ENCODE assay signal across 8 cellular contexts in the genomic region with DNA sequence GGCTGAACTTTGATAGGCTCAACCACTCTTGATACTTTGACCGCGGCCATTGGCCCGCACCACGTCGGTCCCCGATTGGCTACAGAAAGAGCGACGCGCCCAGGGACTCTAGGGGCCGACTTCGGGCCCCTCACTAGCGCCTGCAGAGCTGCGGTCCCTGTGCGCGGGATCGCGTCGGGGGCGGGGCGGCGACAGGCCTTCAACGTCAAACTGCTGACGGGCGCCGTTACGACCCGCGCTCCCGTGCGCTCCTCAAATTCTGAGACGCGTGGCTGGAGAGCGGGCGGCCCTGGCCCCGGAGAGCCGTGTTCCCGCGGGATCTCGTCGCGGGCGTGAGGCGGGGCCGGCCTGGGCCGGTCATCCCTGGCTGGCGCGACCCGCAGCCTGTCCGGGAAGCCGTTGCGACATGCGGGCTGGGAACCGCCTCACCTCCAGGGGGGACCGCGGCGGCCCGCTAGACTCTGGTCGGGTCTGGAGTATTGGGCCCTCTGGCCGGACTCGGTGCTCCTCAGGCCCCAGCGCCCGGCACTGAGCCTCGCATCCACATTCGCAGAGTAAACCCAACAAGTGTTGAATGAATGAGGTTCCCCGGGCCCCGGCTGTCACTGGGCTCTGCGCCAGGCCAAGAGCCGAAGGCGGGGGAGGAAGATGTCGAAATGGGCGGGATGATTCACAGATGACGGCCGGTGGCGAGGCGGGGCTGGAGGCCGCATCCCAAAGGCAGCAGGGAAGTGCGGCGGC. TPM values are rescaled to one million over a fixed set of nuclear protein-coding genes. Genes with fewer than 3 reads are reported as not detected.
DNase-seq lines count a peak whose midpoint lies in the region; TF ChIP-seq lines count a peak whose summit lies in the region.

No MANE protein-coding gene starts in this region.

- no peak overlapping the region for H2AFZ ChIP-seq in OCI-LY1 (ENCODE audit: low read length)

- no peaks in the 10 kb centered on the region for H3K36me3 ChIP-seq in OCI-LY1 (ENCODE audit: insufficient read depth, low read length)

- H4K20me1 ChIP-seq in OCI-LY1 (ENCODE audit: insufficient read depth, low read length): no peaks in the 10 kb centered on the region

- H3K9me3 ChIP-seq in OCI-LY1 (ENCODE audit: low read length) (no peaks in the 10 kb centered on the region), mononuclear cell (ENCODE audit: low read depth, low read length) (no peaks in the 10 kb centered on the region)

- no peaks in the 10 kb centered on the region for H3K9me2 ChIP-seq in OCI-LY1 (ENCODE audit: low read depth, low read length)

- H3K9ac ChIP-seq in OCI-LY1 (ENCODE audit: low read length): peak overlapping the region; percentile 85

- H3K79me2 ChIP-seq in OCI-LY1 (ENCODE audit: insufficient read depth, low read length): peaks cover 13% of the 10 kb centered on the region

- peak overlapping the region; percentile 76 for H3K4me2 ChIP-seq in OCI-LY1 (ENCODE audit: low read length)

- peak overlapping the region; percentile 70 for H3K4me3 ChIP-seq in OCI-LY1 (ENCODE audit: low read depth, low read length, poor library complexity, severe bottlenecking)
- peak overlapping the region; percentile 90 for H3K4me3 ChIP-seq in mononuclear cell (ENCODE audit: low read length)

- no peaks in the 10 kb centered on the region for H3F3A ChIP-seq in OCI-LY1 (ENCODE audit: insufficient read depth, low read length)

- TF ChIP-seq CTCF in GM20000 (IDR thresholded peaks at IDR 0.05; ENCODE audit: extremely low read depth, missing control alignments): no peak
- no peak for TF ChIP-seq CTCF in OCI-LY1 (IDR thresholded peaks at IDR 0.05; ENCODE audit: low read length)

- H3K27me3 ChIP-seq in OCI-LY1 (ENCODE audit: insufficient read depth, low read length) (no peaks in the 10 kb centered on the region), mononuclear cell (ENCODE audit: insufficient read depth, low read length) (no peaks in the 10 kb centered on the region)

- DNase-seq in CMK (ENCODE audit: low read depth) (peak; percentile 100), GM20000 (ENCODE audit: low spot score) (peak; percentile 81), HT1080 (ENCODE audit: low read depth) (peak; percentile 90), activated T-cell treated with anti-CD3 and anti-CD28 coated beads for 1 hour (ENCODE audit: low read depth) (peak; percentile 77), epidermal melanocyte (ENCODE audit: insufficient read length, low spot score) (peak; percentile 67)
- DNase-seq in stimulated activated CD8-positive, alpha-beta memory T cell treated with anti-CD3 and anti-CD28 coated beads, Interleukin-2, amount 100 ng/mL, for 48 hours (ENCODE audit: low read depth in 2 of 2): peak; percentile 74 to 83

- H3K4me1 ChIP-seq in OCI-LY1 (ENCODE audit: insufficient read depth, low read length, severe bottlenecking) (peaks cover 29% of the 10 kb centered on the region), mononuclear cell (ENCODE audit: insufficient read depth, low read length) (peaks cover 48% of the 10 kb centered on the region)

- peak overlapping the region; percentile 58 for H3K27ac ChIP-seq in OCI-LY1 (ENCODE audit: low read depth, low read length, poor library complexity, severe bottlenecking)

RNA-seq across cellular contexts. Expression of a gene that starts 0.6 kb away (rescaled TPM):
- total RNA-seq in HT1080 (2014; rRNA removed; shearing (Covaris generic)): 15.0 and 19.2 TPM in 2 replicates
- polyA plus RNA-seq in HT1080 (2015; cell fraction: cytosol; rRNA removed): 12.1 and 13.1 TPM in 2 replicates
- 69.0 and 72.8 TPM in 2 replicates for polyA plus RNA-seq in HT1080 (2015; cell fraction: nucleus; rRNA removed)
- total RNA-seq in mononuclear cell: 43.1 TPM

RNA-seq across cellular contexts. Expression of a gene that starts 38.4 kb away (rescaled TPM):
- total RNA-seq in HT1080 (2014; rRNA removed; shearing (Covaris generic)): 14.6 and 15.0 TPM in 2 replicates
- 6.6 and 8.7 TPM in 2 replicates for polyA plus RNA-seq in HT1080 (2015; cell fraction: cytosol; rRNA removed)
- 6.9 and 7.4 TPM in 2 replicates for polyA plus RNA-seq in HT1080 (2015; cell fraction: nucleus; rRNA removed)
- 4.6 TPM for total RNA-seq in mononuclear cell

Comparison
In these comparisons a context has a peak if more than half of its experiments do, and no peak if none do; other contexts are left out.
1. Peak in every context shown above with its lines: DNase-seq, H3K4me3 ChIP-seq and H3K27ac ChIP-seq.